ENCODE assay signal across 1 cellular context in the genomic region with DNA sequence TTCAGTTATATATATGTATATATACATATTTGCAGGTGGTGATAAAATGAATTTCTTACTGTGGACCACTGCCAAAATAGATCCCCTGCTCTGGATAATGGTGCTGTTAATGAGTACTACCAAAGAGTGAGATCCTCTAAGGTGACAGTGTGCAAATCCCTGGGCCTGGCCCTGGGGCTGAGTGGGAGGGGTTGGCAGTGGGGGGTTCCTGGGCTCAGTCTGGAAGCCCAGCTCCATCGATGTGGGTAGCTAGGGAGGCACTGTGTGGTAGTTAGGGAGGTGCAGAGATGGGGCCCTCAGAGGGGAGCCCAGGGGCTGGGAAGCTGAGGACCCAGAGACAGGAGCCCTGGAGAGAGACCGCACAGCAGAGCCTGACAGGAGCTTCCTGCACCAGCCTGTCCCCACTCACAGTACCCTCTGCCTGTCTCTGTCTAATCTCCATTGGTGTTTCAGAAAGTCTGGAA.
TF ChIP-seq lines count a peak whose summit lies in the region.

No MANE protein-coding gene starts in this region.

TF ChIP-seq in HEK293, 187 proteins besides CTCF, POLR2A, EP300 and RAD21 (continued from another document):
- TF ChIP-seq, protein P1, sequence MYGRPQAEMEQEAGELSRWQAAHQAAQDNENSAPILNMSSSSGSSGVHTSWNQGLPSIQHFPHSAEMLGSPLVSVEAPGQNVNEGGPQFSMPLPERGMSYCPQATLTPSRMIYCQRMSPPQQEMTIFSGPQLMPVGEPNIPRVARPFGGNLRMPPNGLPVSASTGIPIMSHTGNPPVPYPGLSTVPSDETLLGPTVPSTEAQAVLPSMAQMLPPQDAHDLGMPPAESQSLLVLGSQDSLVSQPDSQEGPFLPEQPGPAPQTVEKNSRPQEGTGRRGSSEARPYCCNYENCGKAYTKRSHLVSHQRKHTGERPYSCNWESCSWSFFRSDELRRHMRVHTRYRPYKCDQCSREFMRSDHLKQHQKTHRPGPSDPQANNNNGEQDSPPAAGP (tag by site-specific recombination; IDR thresholded peaks at IDR 0.05): no peak
- TF ChIP-seq ZNF426 (tag by site-specific recombination; IDR thresholded peaks at IDR 0.05) (no peak), ZNF571 (tag by site-specific recombination; IDR thresholded peaks at IDR 0.05) (no peak), ZFP69B (tag by site-specific recombination; IDR thresholded peaks at IDR 0.05) (no peak), ZNF114 (tag by site-specific recombination; IDR thresholded peaks at IDR 0.05) (no peak), ZNF76 (tag by site-specific recombination; IDR thresholded peaks at IDR 0.05; ENCODE audit: borderline replicate concordance, low read depth) (no peak), ZNF707 (tag by site-specific recombination; IDR thresholded peaks at IDR 0.05) (no peak)
- TF ChIP-seq, protein P2, sequence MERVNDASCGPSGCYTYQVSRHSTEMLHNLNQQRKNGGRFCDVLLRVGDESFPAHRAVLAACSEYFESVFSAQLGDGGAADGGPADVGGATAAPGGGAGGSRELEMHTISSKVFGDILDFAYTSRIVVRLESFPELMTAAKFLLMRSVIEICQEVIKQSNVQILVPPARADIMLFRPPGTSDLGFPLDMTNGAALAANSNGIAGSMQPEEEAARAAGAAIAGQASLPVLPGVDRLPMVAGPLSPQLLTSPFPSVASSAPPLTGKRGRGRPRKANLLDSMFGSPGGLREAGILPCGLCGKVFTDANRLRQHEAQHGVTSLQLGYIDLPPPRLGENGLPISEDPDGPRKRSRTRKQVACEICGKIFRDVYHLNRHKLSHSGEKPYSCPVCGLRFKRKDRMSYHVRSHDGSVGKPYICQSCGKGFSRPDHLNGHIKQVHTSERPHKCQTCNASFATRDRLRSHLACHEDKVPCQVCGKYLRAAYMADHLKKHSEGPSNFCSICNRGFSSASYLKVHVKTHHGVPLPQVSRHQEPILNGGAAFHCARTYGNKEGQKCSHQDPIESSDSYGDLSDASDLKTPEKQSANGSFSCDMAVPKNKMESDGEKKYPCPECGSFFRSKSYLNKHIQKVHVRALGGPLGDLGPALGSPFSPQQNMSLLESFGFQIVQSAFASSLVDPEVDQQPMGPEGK (tag by site-specific recombination; IDR thresholded peaks at IDR 0.05): no peak
